24 cellular contexts compared by ENCODE assay signal in the genomic region with DNA sequence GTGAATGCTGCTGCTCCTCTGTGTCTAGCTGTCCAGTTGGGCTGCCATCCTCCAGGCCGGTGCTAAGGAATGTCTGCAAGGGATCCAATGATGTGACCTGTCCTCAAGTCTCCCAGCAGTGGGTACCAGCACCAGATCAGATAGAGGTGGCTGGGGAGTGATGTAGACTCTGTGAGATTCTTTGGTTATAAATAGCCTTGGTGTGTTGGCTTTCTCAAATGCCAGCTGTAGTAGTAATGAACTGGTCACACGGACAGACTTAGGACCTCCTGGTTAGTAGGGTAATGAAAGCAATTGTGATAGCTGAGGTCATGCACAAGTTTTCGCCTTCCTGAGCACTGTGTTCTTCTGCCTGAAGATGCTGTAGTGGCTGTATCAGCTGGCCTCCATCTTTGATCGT.
"Had no signal": no experiment of that assay in that cellular context is flagged by ENCODE, and none has a peak within 500 bp of the region (broad histone marks: within the 10 kb centered on the region; RNA-seq: fewer than 3 reads in every experiment).

No MANE protein-coding gene starts in this region.

- H3K9me3 ChIP-seq: colonic mucosa, esophagus muscularis mucosa, left lung, lower lobe of right lung, ovary, testis, upper lobe of left lung had no signal

- H3K27me3 ChIP-seq: colonic mucosa, esophagus muscularis mucosa, left lung, ovary, testis, tibial nerve, upper lobe of left lung had no signal

- H3K4me1 ChIP-seq: colonic mucosa, esophagus muscularis mucosa, left lung, lower lobe of right lung, testis, tibial nerve, upper lobe of left lung had no signal

- H3K4me3 ChIP-seq: colonic mucosa, esophagus muscularis mucosa, left lung, lower lobe of right lung, ovary, testis, tibial nerve, upper lobe of left lung had no signal

- DNase-seq: colonic mucosa; effector CD8-positive, alpha-beta T cell; foreskin melanocyte; glutamatergic neuron; kidney; left lung; lower lobe of right lung; natural killer cell; occipital lobe; ovary; posterior cingulate gyrus; retina; stimulated activated CD4-positive, alpha-beta T cell treated with anti-CD3 and anti-CD28 coated beads, Interleukin-2, amount 100 ng/mL, for 24 hours; stimulated activated CD4-positive, alpha-beta T cell treated with anti-CD3 and anti-CD28 coated beads, Interleukin-4, amount 100 ng/mL, for 4 hours; stimulated activated naive CD8-positive, alpha-beta T cell treated with anti-CD3 and anti-CD28 coated beads, Interleukin-15, Interleukin-2, amounts not matched to agents 100 U/mL and 50 U/mL, for 24 hours; substantia nigra; testis; upper lobe of left lung had no signal

- H3K36me3 ChIP-seq: colonic mucosa, esophagus muscularis mucosa, left lung, lower lobe of right lung, ovary, tibial nerve, upper lobe of left lung had no signal

- ATAC-seq: left lung; lower lobe of right lung; natural killer cell; sciatic nerve; stimulated activated memory B cell treated with anti-CD40 and anti-IgM and Interleukin-4, amounts not matched to agents 10 μg/mL and 1 μg/mL and 100 μg/mL, for 72 hours; stimulated activated naive CD8-positive, alpha-beta T cell treated with anti-CD3 and anti-CD28 coated beads, Interleukin-15, Interleukin-2, amounts not matched to agents 100 U/mL and 50 U/mL, for 24 hours had no signal

- FAIRE-seq: endothelial cell of umbilical vein, kidney, urothelium cell line had no signal

- H3K27ac ChIP-seq: colonic mucosa, esophagus muscularis mucosa, left lung, lower lobe of right lung, ovary, testis, tibial nerve, upper lobe of left lung had no signal
